Comparison of ENCODE assay signal across 20 cellular contexts in genomic region chr22:44385781-44386180, GRCh38.
"Had no signal": no experiment of that assay in that cellular context is flagged by ENCODE, and none has a peak within 500 bp of the region (broad histone marks: within the 10 kb centered on the region; RNA-seq: fewer than 3 reads in every experiment).

No MANE protein-coding gene starts in this region.

- H3K4me3 Mint-ChIP-seq: activated CD4-positive, alpha-beta T cell treated with anti-CD3 and anti-CD28 coated beads, Interleukin-2, amount 10 ng/mL, durations not matched to agents 7 days and 5 days; activated CD8-positive, alpha-beta T cell treated with anti-CD3 and anti-CD28 coated beads, Interleukin-2, amount 10 ng/mL, durations not matched to agents 7 days and 5 days; activated naive CD4-positive, alpha-beta T cell treated with anti-CD3 and anti-CD28 coated beads for 36 hours; activated naive CD8-positive, alpha-beta T cell treated with anti-CD3 and anti-CD28 coated beads, Interleukin-2, amount 50 U/mL, for 24 hours; activated T-cell treated with anti-CD3 and anti-CD28 coated beads, Interleukin-2, amount 50 U/mL, for 24 hours; central memory CD8-positive, alpha-beta T cell; nephron progenitor cell; T-helper 1 cell treated with Interleukin-12 subunit alpha and Interleukin-12 subunit beta and Interleukin-4 antibody, amounts not matched to agents 30 μg/mL and 1 μg/mL, for 36 hours had no signal

- H3K4me3 ChIP-seq: coronary artery, tibial artery, uterus had no signal

- H3K9me3 ChIP-seq: tibial artery, uterus had no signal

- DNase-seq: activated CD4-positive, alpha-beta T cell treated with anti-CD3 and anti-CD28 coated beads, Interleukin-2, amount 10 ng/mL, durations not matched to agents 7 days and 5 days; activated CD8-positive, alpha-beta T cell treated with anti-CD3 and anti-CD28 coated beads, Interleukin-2, amount 10 ng/mL, durations not matched to agents 7 days and 5 days; activated naive CD4-positive, alpha-beta T cell treated with anti-CD3 and anti-CD28 coated beads for 36 hours; activated naive CD8-positive, alpha-beta T cell treated with anti-CD3 and anti-CD28 coated beads, Interleukin-2, amount 50 U/mL, for 24 hours; activated T-cell treated with anti-CD3 and anti-CD28 coated beads, Interleukin-2, amount 50 U/mL, for 24 hours; anterior cingulate cortex; brain microvascular endothelial cell; erythroblast; foreskin melanocyte; nephron progenitor cell; stimulated activated CD8-positive, alpha-beta memory T cell treated with anti-CD3 and anti-CD28 coated beads, Interleukin-4, amount 100 ng/mL, for 48 hours; stimulated activated naive CD8-positive, alpha-beta T cell treated with anti-CD3 and anti-CD28 coated beads, Interleukin-15, Interleukin-2, amounts not matched to agents 100 U/mL and 50 U/mL, for 24 hours; substantia nigra; tibial artery; uterus had no signal

- H3K27ac Mint-ChIP-seq: activated CD4-positive, alpha-beta T cell treated with anti-CD3 and anti-CD28 coated beads, Interleukin-2, amount 10 ng/mL, durations not matched to agents 7 days and 5 days; activated CD8-positive, alpha-beta T cell treated with anti-CD3 and anti-CD28 coated beads, Interleukin-2, amount 10 ng/mL, durations not matched to agents 7 days and 5 days; activated naive CD4-positive, alpha-beta T cell treated with anti-CD3 and anti-CD28 coated beads for 36 hours; activated naive CD8-positive, alpha-beta T cell treated with anti-CD3 and anti-CD28 coated beads, Interleukin-2, amount 50 U/mL, for 24 hours; activated T-cell treated with anti-CD3 and anti-CD28 coated beads, Interleukin-2, amount 50 U/mL, for 24 hours; activated T-helper 2 cell treated with anti-CD3 and anti-CD28 coated beads, Interferon-gamma antibody, Interleukin-2, Interleukin-4, amounts not matched to agents 10 μg/mL and 5 μg/mL and 100 μg/mL, durations not matched to agents 14 hours and 24 hours and 36 hours; nephron progenitor cell; T-helper 1 cell treated with Interleukin-12 subunit alpha and Interleukin-12 subunit beta and Interleukin-4 antibody, amounts not matched to agents 30 μg/mL and 1 μg/mL, for 36 hours had no signal

- H3K27me3 ChIP-seq: uterus had no signal

- ATAC-seq: activated CD4-positive, CD25-positive, alpha-beta regulatory T cell treated with anti-CD3 and anti-CD28 coated beads, Interleukin-2, amount 50 U/mL, for 24 hours; activated CD8-positive, alpha-beta T cell treated with anti-CD3 and anti-CD28 coated beads, Interleukin-2, amount 10 ng/mL, durations not matched to agents 7 days and 5 days; activated naive CD8-positive, alpha-beta T cell treated with anti-CD3 and anti-CD28 coated beads, Interleukin-2, amount 50 U/mL, for 24 hours; stimulated activated naive CD8-positive, alpha-beta T cell treated with anti-CD3 and anti-CD28 coated beads, Interleukin-15, Interleukin-2, amounts not matched to agents 100 U/mL and 50 U/mL, for 24 hours had no signal

- H3K9me3 Mint-ChIP-seq: activated CD4-positive, alpha-beta T cell treated with anti-CD3 and anti-CD28 coated beads, Interleukin-2, amount 10 ng/mL, durations not matched to agents 7 days and 5 days; activated naive CD4-positive, alpha-beta T cell treated with anti-CD3 and anti-CD28 coated beads for 36 hours; activated naive CD8-positive, alpha-beta T cell treated with anti-CD3 and anti-CD28 coated beads, Interleukin-2, amount 50 U/mL, for 24 hours; activated T-cell treated with anti-CD3 and anti-CD28 coated beads, Interleukin-2, amount 50 U/mL, for 24 hours; activated T-helper 2 cell treated with anti-CD3 and anti-CD28 coated beads, Interferon-gamma antibody, Interleukin-2, Interleukin-4, amounts not matched to agents 10 μg/mL and 5 μg/mL and 100 μg/mL, durations not matched to agents 14 hours and 24 hours and 36 hours; central memory CD8-positive, alpha-beta T cell; nephron progenitor cell; T-helper 1 cell treated with Interleukin-12 subunit alpha and Interleukin-12 subunit beta and Interleukin-4 antibody, amounts not matched to agents 30 μg/mL and 1 μg/mL, for 36 hours had no signal

- H3K4me1 Mint-ChIP-seq: activated CD4-positive, alpha-beta T cell treated with anti-CD3 and anti-CD28 coated beads, Interleukin-2, amount 10 ng/mL, durations not matched to agents 7 days and 5 days; activated naive CD8-positive, alpha-beta T cell treated with anti-CD3 and anti-CD28 coated beads, Interleukin-2, amount 50 U/mL, for 24 hours had no signal

- H3K36me3 ChIP-seq: brain microvascular endothelial cell, tibial artery, uterus had no signal

- H3K4me1 ChIP-seq: tibial artery, uterus had no signal

- H3K27ac ChIP-seq: brain microvascular endothelial cell, coronary artery, tibial artery, uterus had no signal

- H3K27me3 Mint-ChIP-seq: activated CD4-positive, alpha-beta T cell treated with anti-CD3 and anti-CD28 coated beads, Interleukin-2, amount 10 ng/mL, durations not matched to agents 7 days and 5 days; activated naive CD8-positive, alpha-beta T cell treated with anti-CD3 and anti-CD28 coated beads, Interleukin-2, amount 50 U/mL, for 24 hours had no signal
